23 cellular contexts compared by ENCODE assay signal in genomic region chr2:122851972-122852531, GRCh38.
"Had no signal": no experiment of that assay in that cellular context is flagged by ENCODE, and none has a peak within 500 bp of the region (broad histone marks: within the 10 kb centered on the region; RNA-seq: fewer than 3 reads in every experiment).

No MANE protein-coding gene starts in this region.

- H3K27ac ChIP-seq: adrenal gland, KMS-11 had no signal

- ATAC-seq: activated CD8-positive, alpha-beta T cell treated with anti-CD3 and anti-CD28 coated beads for 36 hours; activated naive CD4-positive, alpha-beta T cell treated with anti-CD3 and anti-CD28 coated beads, Interleukin-2, amount 50 U/mL, for 72 hours had no signal

- H3K27me3 ChIP-seq: adrenal gland had no signal

- H3K9me3 ChIP-seq: adrenal gland had no signal

- H3K36me3 ChIP-seq: adrenal gland had no signal

- H3K9ac ChIP-seq: KMS-11 had no signal

- DNase-seq: activated CD4-positive, alpha-beta T cell treated with anti-CD3 and anti-CD28 coated beads, Interleukin-2, amount 10 ng/mL, durations not matched to agents 24 days and 14 days; activated CD4-positive, alpha-beta T cell treated with anti-CD3 and anti-CD28 coated beads, Interleukin-2, amount 50 U/mL, for 4 hours; activated CD8-positive, alpha-beta T cell treated with anti-CD3 and anti-CD28 coated beads for 36 hours; activated gamma-delta T cell; activated naive CD4-positive, alpha-beta T cell treated with anti-CD3 and anti-CD28 coated beads for 36 hours; activated T-cell treated with anti-CD3 and anti-CD28 coated beads, Interleukin-2, amount 50 U/mL, for 24 hours; adrenal gland; caudate nucleus; cerebellar nuclear complex; NCI-H1092 treated with DMSO at 0.1 percent for 48 hours; NCI-H1417; NCI-H146; NCI-H187; NCI-H2029 treated with DMSO at 0.1 percent for 48 hours; NCI-H2107; NCI-H2171; NCI-H510A; NCI-H526; NCI-H748 treated with DMSO at 0.1 percent for 48 hours; NK-92 treated with Interleukin-12 subunit alpha and Interleukin-12 subunit beta, amount 100 ng/mL, for 24 hours; Right ventricle myocardium superior had no signal

- H3K4me3 ChIP-seq: adrenal gland had no signal

- H3K4me2 ChIP-seq: KMS-11 had no signal

- H3K4me1 ChIP-seq: adrenal gland had no signal
